In genomic region chr9:129497064-129497836, GRCh38 we compare ENCODE assay signal across 8 cellular contexts.
DNase-seq lines count a peak whose midpoint lies in the region; ATAC-seq and TF ChIP-seq lines count a peak whose summit lies in the region.

No MANE protein-coding gene starts in this region.

- H3K9me3 Mint-ChIP-seq in activated naive CD4-positive, alpha-beta T cell treated with anti-CD3 and anti-CD28 coated beads, Interleukin-2, amount 50 U/mL, for 72 hours = no peaks in the 10 kb centered on the region
- no peaks in the 10 kb centered on the region for H3K9me3 Mint-ChIP-seq in activated CD4-positive, alpha-beta memory T cell treated with anti-CD3 and anti-CD28 coated beads for 36 hours

- no peaks in the 10 kb centered on the region for H3K79me2 ChIP-seq in parathyroid adenoma

- CTCF ChIA-PET in activated CD4-positive, alpha-beta memory T cell treated with anti-CD3 and anti-CD28 coated beads for 36 hours (lab: Charles Lee) = interaction anchor here (0.9 to 3.3 kb wide), 9 partner anchors 14 to 358 kb away, joined by 3 to 20 read pairs (median 6); no protein-coding TSS in a partner anchor

- H2AFZ ChIP-seq in parathyroid adenoma = peak overlapping the region; percentile 40

- DNase-seq in activated naive CD4-positive, alpha-beta T cell treated with anti-CD3 and anti-CD28 coated beads, Interleukin-2, amount 50 U/mL, for 72 hours (ENCODE audit: low spot score in 2 of 2) = no peak
- no peak for DNase-seq in activated naive CD4-positive, alpha-beta T cell treated with anti-CD3 and anti-CD28 coated beads, Interleukin-2, amount 50 U/mL, for 16 hours
- no peak for DNase-seq in activated CD4-positive, alpha-beta memory T cell treated with anti-CD3 and anti-CD28 coated beads for 36 hours
- DNase-seq in cardiac muscle cell (ENCODE audit: low read depth in 1 of 2, low spot score in 1 of 2) = no peak
- DNase-seq in effector CD4-positive, alpha-beta T cell = no peak
- DNase-seq in germinal center (ENCODE audit: low spot score) = no peak

- H3K27me3 ChIP-seq in cardiac muscle cell (no peaks in the 10 kb centered on the region), parathyroid adenoma (ENCODE audit: control insufficient read depth, insufficient read depth, low read length) (no peaks in the 10 kb centered on the region)

- peak overlapping the region; percentile 89 for H3K27ac ChIP-seq in cardiac muscle cell
- H3K27ac ChIP-seq in parathyroid adenoma = peak overlapping the region; percentile 90

- intact Hi-C loops in activated CD4-positive, alpha-beta memory T cell treated with anti-CD3 and anti-CD28 coated beads for 36 hours (cut with micrococcal nuclease) = loop anchor here (5.0 kb wide), 1 partner anchor 110 kb away; no protein-coding TSS in a partner anchor

- H3K27me3 Mint-ChIP-seq in activated CD4-positive, alpha-beta memory T cell treated with anti-CD3 and anti-CD28 coated beads for 36 hours = no peaks in the 10 kb centered on the region

- H3K4me2 ChIP-seq in parathyroid adenoma (ENCODE audit: low read length) = peak overlapping the region; percentile 98

- H3K4me3 ChIP-seq in cardiac muscle cell (peak overlapping the region; percentile 58), parathyroid adenoma (ENCODE audit: low read depth, low read length) (peak overlapping the region; percentile 90)

- no peak for ATAC-seq in activated naive CD4-positive, alpha-beta T cell treated with anti-CD3 and anti-CD28 coated beads, Interleukin-2, amount 50 U/mL, for 72 hours
- ATAC-seq in HG03571 (IDR thresholded peaks at IDR 0.05; ENCODE audit: unreplicated experiment) = no peak

- H3K9me3 ChIP-seq in cardiac muscle cell (ENCODE audit: low read depth) (no peaks in the 10 kb centered on the region), parathyroid adenoma (ENCODE audit: control insufficient read depth, low read length) (no peaks in the 10 kb centered on the region)

- H3K4me1 ChIP-seq in cardiac muscle cell (ENCODE audit: low read depth) = peaks cover 45% of the 10 kb centered on the region
- peaks cover 19% of the 10 kb centered on the region for H3K4me1 ChIP-seq in parathyroid adenoma

- H3K4me1 Mint-ChIP-seq in activated CD4-positive, alpha-beta memory T cell treated with anti-CD3 and anti-CD28 coated beads for 36 hours (ENCODE audit: low read depth) = peaks cover 30% of the 10 kb centered on the region

- POLR2A ChIA-PET in activated CD4-positive, alpha-beta memory T cell treated with anti-CD3 and anti-CD28 coated beads for 36 hours (lab: Charles Lee) = interaction anchor here (0.7 to 1.4 kb wide), 2 partner anchors 37 to 259 kb away, joined by 4 to 9 read pairs; no protein-coding TSS in a partner anchor

- peak overlapping the region; percentile 72 for H3K4me3 Mint-ChIP-seq in activated CD4-positive, alpha-beta memory T cell treated with anti-CD3 and anti-CD28 coated beads for 36 hours

- TF ChIP-seq CTCF in cardiac muscle cell (IDR thresholded peaks at IDR 0.05; ENCODE audit: low read depth, low read length) (no peak), parathyroid adenoma (IDR thresholded peaks at IDR 0.05) (no peak)

- no peaks in the 10 kb centered on the region for H3K36me3 ChIP-seq in cardiac muscle cell
- H3K36me3 ChIP-seq in parathyroid adenoma (ENCODE audit: control insufficient read depth, insufficient read depth, low read length) = no peaks in the 10 kb centered on the region

- H3K27ac Mint-ChIP-seq in activated naive CD4-positive, alpha-beta T cell treated with anti-CD3 and anti-CD28 coated beads, Interleukin-2, amount 50 U/mL, for 72 hours = peak overlapping the region; percentile 29 to 84
- H3K27ac Mint-ChIP-seq in activated CD4-positive, alpha-beta memory T cell treated with anti-CD3 and anti-CD28 coated beads for 36 hours = peak overlapping the region; percentile 82

- no peak overlapping the region for H3K9ac ChIP-seq in parathyroid adenoma

- peaks cover 0 to 1% of the 10 kb centered on the region in 2 donors for H3K36me3 Mint-ChIP-seq in activated naive CD4-positive, alpha-beta T cell treated with anti-CD3 and anti-CD28 coated beads, Interleukin-2, amount 50 U/mL, for 72 hours
- H3K36me3 Mint-ChIP-seq in activated CD4-positive, alpha-beta memory T cell treated with anti-CD3 and anti-CD28 coated beads for 36 hours = peaks cover 14% of the 10 kb centered on the region
